Comparison of ENCODE assay signal across 11 cellular contexts in the genomic region with DNA sequence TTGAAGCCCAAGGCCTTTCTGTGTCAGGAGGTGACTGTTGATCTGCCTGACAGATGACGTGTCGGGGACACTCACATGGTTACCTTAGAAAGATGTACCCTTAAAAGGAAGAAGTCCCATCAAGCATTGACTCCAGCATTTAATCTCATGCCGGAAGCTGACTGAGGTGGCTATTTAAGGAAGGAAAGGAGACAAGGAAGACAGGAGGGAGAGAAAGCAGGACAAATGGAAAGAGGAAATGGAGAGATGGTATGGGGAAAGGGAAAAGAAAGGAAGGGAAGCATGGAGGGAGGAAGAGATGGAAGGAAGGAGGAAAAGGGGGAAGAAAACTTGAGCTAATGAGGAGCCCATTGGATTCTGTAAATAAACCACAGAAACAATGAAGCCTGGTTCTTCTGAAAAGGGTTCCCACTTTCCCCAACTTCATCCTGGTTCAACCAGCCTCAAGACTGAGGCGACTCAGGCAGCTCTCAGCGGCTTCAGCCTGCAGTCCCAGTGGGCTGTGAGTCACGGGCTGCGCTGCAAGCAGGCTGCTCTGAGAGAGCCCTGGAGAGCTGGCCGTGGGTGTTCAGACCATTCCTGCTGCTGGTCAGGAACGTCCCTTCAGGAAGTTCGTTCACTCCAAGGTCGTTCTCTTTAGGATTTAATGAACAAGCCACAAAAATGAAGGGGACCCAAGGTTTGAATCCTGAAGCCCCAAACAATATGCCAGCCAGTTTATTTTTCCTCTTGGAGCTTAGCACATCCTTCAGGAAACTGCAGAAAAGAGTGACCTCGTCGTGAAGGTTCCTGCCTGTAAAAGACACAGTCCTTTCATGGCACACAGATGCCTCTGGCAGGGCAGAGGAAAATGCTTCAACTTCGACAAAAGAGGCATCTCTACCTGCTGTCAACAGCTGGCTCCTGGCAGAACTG.
DNase-seq lines count a peak whose midpoint lies in the region; TF ChIP-seq lines count a peak whose summit lies in the region.
"Had no signal": no experiment of that assay in that cellular context is flagged by ENCODE, and none has a peak within 500 bp of the region (broad histone marks: within the 10 kb centered on the region; RNA-seq: fewer than 3 reads in every experiment).

No MANE protein-coding gene starts in this region.

- peak; percentile 87 for DNase-seq in HFFc6
- peak; percentile 89 for DNase-seq in astrocyte of the hippocampus (ENCODE audit: low read depth, low spot score)
- peak; percentile 89 for DNase-seq in iris pigment epithelial cell (ENCODE audit: low read depth)
- DNase-seq in testis: peak; percentile 26
- DNase-seq in amygdala (lab: John Stamatoyannopoulos, UW): no peak
- no peak for DNase-seq in NCI-H2029 (lab: John Stamatoyannopoulos, UW)
- no peak for DNase-seq in NCI-H1694 treated with DMSO at 0.1 percent for 48 hours (lab: John Stamatoyannopoulos, UW)
- no peak for DNase-seq in stimulated activated CD4-positive, alpha-beta T cell treated with anti-CD3 and anti-CD28 coated beads, Interleukin-2, amount 100 ng/mL, for 24 hours
- DNase-seq: activated naive CD8-positive, alpha-beta T cell treated with anti-CD3 and anti-CD28 coated beads for 36 hours; NCI-H1048 had no signal

- H3K9me3 Mint-ChIP-seq in HFFc6: peaks cover 7% of the 10 kb centered on the region

- H3K27ac Mint-ChIP-seq in HFFc6: peak overlapping the region; percentile 82
- H3K27ac Mint-ChIP-seq: activated naive CD8-positive, alpha-beta T cell treated with anti-CD3 and anti-CD28 coated beads for 36 hours; T-helper 2 cell treated with Interferon-gamma antibody and Interleukin-4, amounts not matched to agents 5 μg/mL and 100 μg/mL, for 36 hours had no signal

- H3K36me3 Mint-ChIP-seq in HFFc6 (ENCODE audit: low read depth): no peaks in the 10 kb centered on the region; the same call in 1 of the 2 replicates
- H3K36me3 Mint-ChIP-seq: activated naive CD8-positive, alpha-beta T cell treated with anti-CD3 and anti-CD28 coated beads for 36 hours had no signal

- H3K9me3 ChIP-seq in testis: no peaks in the 10 kb centered on the region

- no peaks in the 10 kb centered on the region for H3K36me3 ChIP-seq in testis (ENCODE audit: low read depth, missing control alignments)

- H3K4me1 Mint-ChIP-seq in HFFc6 (ENCODE audit: low read depth): peaks cover 60% of the 10 kb centered on the region
- H3K4me1 Mint-ChIP-seq: activated naive CD8-positive, alpha-beta T cell treated with anti-CD3 and anti-CD28 coated beads for 36 hours had no signal

- peaks cover 1% of the 10 kb centered on the region for H3K27me3 Mint-ChIP-seq in HFFc6 (ENCODE audit: insufficient read depth)

- TF ChIP-seq CTCF in HFFc6 (IDR thresholded peaks at IDR 0.05) (no peak), testis (IDR thresholded peaks at IDR 0.05) (no peak)

- H3K4me1 ChIP-seq in testis: no peaks in the 10 kb centered on the region

- H3K4me3 Mint-ChIP-seq in HFFc6: peak overlapping the region; percentile 68
- H3K4me3 Mint-ChIP-seq: activated naive CD8-positive, alpha-beta T cell treated with anti-CD3 and anti-CD28 coated beads for 36 hours; T-helper 2 cell treated with Interferon-gamma antibody and Interleukin-4, amounts not matched to agents 5 μg/mL and 100 μg/mL, for 36 hours had no signal

- 54 to 57% methylated on average over 12 to 14 of the region's 14 CpGs for WGBS in testis, 2 donors

- H3K27me3 ChIP-seq in testis: no peaks in the 10 kb centered on the region

- no peak overlapping the region for H3K4me3 ChIP-seq in testis

- intact Hi-C loops in testis (cut with DNase I; ENCODE audit: low total_unique reads): no loop called here

- no peak for TF ChIP-seq POLR2A in testis (IDR thresholded peaks at IDR 0.05)

- H3K27ac ChIP-seq in testis: no peak overlapping the region

Comparison
In these comparisons a context has a peak if more than half of its experiments do, and no peak if none do; other contexts are left out.
1. DNase-seq: peak in HFFc6 (single experiment), astrocyte of the hippocampus (single experiment), iris pigment epithelial cell (single experiment) and testis (single experiment); none in amygdala (0 of 56), NCI-H2029 (single experiment), NCI-H1694 treated with DMSO at 0.1 percent for 48 hours (single experiment) and stimulated activated CD4-positive, alpha-beta T cell treated with anti-CD3 and anti-CD28 coated beads, Interleukin-2, amount 100 ng/mL, for 24 hours (0 of 2).